ENCODE assay signal across 11 cellular contexts in the genomic region with DNA sequence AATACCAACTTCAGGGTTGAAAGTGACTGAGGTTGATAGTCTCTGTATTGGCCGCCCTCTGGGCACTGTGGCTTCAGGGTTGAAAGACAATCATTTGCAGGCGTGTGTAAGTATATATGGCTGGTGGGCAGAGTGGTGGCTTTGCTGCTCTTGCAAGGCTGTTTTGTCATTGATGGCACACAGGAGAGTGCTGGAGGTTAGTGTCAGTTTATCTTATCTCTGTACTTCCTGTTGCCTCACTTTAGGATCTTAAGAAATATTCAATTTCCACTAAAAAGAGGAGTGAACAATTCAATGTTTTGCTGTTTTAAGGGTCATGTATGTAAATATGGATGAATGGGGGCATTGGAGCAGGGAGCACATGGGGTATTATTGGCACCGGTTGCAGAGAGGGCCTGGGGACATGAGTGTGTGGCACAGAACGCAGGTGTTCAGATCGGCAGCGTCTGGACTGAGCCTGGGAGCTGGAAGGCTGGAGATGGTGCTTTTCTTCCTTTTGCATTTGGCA. TPM values are rescaled to one million over a fixed set of nuclear protein-coding genes. Genes with fewer than 3 reads are reported as not detected.
A peak's percentile ranks its signal among the peaks of the same experiment; 100 is the strongest.
DNase-seq lines count a peak whose midpoint lies in the region; ATAC-seq and TF ChIP-seq lines count a peak whose summit lies in the region.
"Had no signal": no experiment of that assay in that cellular context is flagged by ENCODE, and none has a peak within 500 bp of the region (broad histone marks: within the 10 kb centered on the region; RNA-seq: fewer than 3 reads in every experiment).

No MANE protein-coding gene starts in this region.

- H3K4me1 ChIP-seq in CD4-positive, alpha-beta memory T cell (ENCODE audit: insufficient read depth, low read length): peaks cover 99% of the 10 kb centered on the region
- H3K4me1 ChIP-seq in left ventricle myocardium inferior: peaks cover 81% of the 10 kb centered on the region

- in situ Hi-C loops in GM13977 (cut with MboI; ENCODE audit: low pct_unique_long_range_greater_than_20kb, low sequenced_read_pairs, unreplicated experiment): no loop called here

- H3K4me1 Mint-ChIP-seq in CD4-positive, alpha-beta memory T cell: peaks cover 81 to 95% (median 88%) of the 10 kb centered on the region in 4 donors

- peak overlapping the region; percentile 74 to 88 (median 86) for H3K4me3 Mint-ChIP-seq in CD4-positive, alpha-beta memory T cell

- peak in 4 of 5 donors; percentile 49 to 77 (median 54) for DNase-seq in CD4-positive, alpha-beta memory T cell
- no peak for DNase-seq in RWPE1 (ENCODE audit: low spot score)
- no peak for DNase-seq in left ventricle myocardium inferior
- DNase-seq in GM10248 (ENCODE audit: extremely low spot score): no peak
- no peak for DNase-seq in COR-L47 (lab: John Stamatoyannopoulos, UW)
- no peak for DNase-seq in GM13977 (ENCODE audit: low spot score)
- DNase-seq: NCI-H2081 treated with DMSO at 0.1 percent for 48 hours had no signal

- H3K9me3 ChIP-seq in CD4-positive, alpha-beta memory T cell (ENCODE audit: control insufficient read depth in 1 of 2, low read length in 2 of 2): no peaks in the 10 kb centered on the region
- H3K9me3 ChIP-seq in left ventricle myocardium inferior (replicated peaks): no peaks in the 10 kb centered on the region
- H3K9me3 ChIP-seq: ascending aorta had no signal

- H3K27ac ChIP-seq in CD4-positive, alpha-beta memory T cell (ENCODE audit: low read depth, low read length): peak overlapping the region; percentile 74
- peak overlapping the region; percentile 86 for H3K27ac ChIP-seq in RWPE1
- H3K27ac ChIP-seq in left ventricle myocardium inferior (replicated peaks): peak overlapping the region; percentile 59

- POLR2A ChIA-PET in CD4-positive, alpha-beta memory T cell (lab: Charles Lee; ENCODE audit: partially characterized antibody): interaction anchor here (0.7 to 6.1 kb wide), 18 partner anchors 13 to 298 kb away, joined by 3 to 52 read pairs (median 4); no protein-coding TSS in a partner anchor
- POLR2A ChIA-PET in RWPE1 (lab: Yijun Ruan, JAX; ENCODE audit: low non-redundant PET) (no interaction called here), GM10248 (lab: Yijun Ruan, JAX) (no interaction called here)

- H3K27ac Mint-ChIP-seq in CD4-positive, alpha-beta memory T cell: peak overlapping the region; percentile 86 to 98 (median 91)

- intact Hi-C loops in CD4-positive, alpha-beta memory T cell (cut with micrococcal nuclease): loop anchor here (1.0 to 5.0 kb wide), 6 partner anchors 39 to 299 kb away; no protein-coding TSS in a partner anchor
- intact Hi-C loops in left ventricle myocardium inferior (cut with micrococcal nuclease): loop anchor here (10.0 kb wide), 1 partner anchor 89 kb away; no protein-coding TSS in a partner anchor

- H3K9me3 Mint-ChIP-seq in CD4-positive, alpha-beta memory T cell: peaks cover 0 to 5% (median 0%) of the 10 kb centered on the region in 8 donors

- CTCF ChIA-PET in CD4-positive, alpha-beta memory T cell (lab: Charles Lee; ENCODE audit: partially characterized antibody): interaction anchor here (0.8 to 4.3 kb wide), 13 partner anchors 8 to 298 kb away, joined by 3 to 17 read pairs (median 4); no protein-coding TSS in a partner anchor
- CTCF ChIA-PET in RWPE1 (lab: Yijun Ruan, JAX) (no interaction called here), GM10248 (lab: Yijun Ruan, JAX) (interaction anchor here (1.2 to 3.6 kb wide), 2 partner anchors 9 to 12 kb away, joined by 4 to 13 read pairs; no protein-coding TSS in a partner anchor)

- peak overlapping the region; percentile 12 to 15 for H3K4me3 ChIP-seq in CD4-positive, alpha-beta memory T cell (ENCODE audit: low read length in 2 of 2)
- H3K4me3 ChIP-seq in left ventricle myocardium inferior: peak overlapping the region; percentile 26
- H3K4me3 ChIP-seq: lung had no signal

- H3K36me3 ChIP-seq in CD4-positive, alpha-beta memory T cell (ENCODE audit: insufficient read depth, low read length): no peaks in the 10 kb centered on the region
- H3K36me3 ChIP-seq in left ventricle myocardium inferior: no peaks in the 10 kb centered on the region
- H3K36me3 ChIP-seq: ascending aorta had no signal

- no peaks in the 10 kb centered on the region for H3K27me3 ChIP-seq in CD4-positive, alpha-beta memory T cell (ENCODE audit: insufficient read depth, low read length)
- H3K27me3 ChIP-seq in left ventricle myocardium inferior (ENCODE audit: low read depth): no peaks in the 10 kb centered on the region
- H3K27me3 ChIP-seq: ascending aorta had no signal

- ATAC-seq in GM21825 (IDR thresholded peaks at IDR 0.05; ENCODE audit: unreplicated experiment): peak; percentile 27
- no peak for ATAC-seq in GM21526 (IDR thresholded peaks at IDR 0.05; ENCODE audit: low FRiP score, unreplicated experiment)

- H3K27me3 Mint-ChIP-seq in CD4-positive, alpha-beta memory T cell: no peaks in the 10 kb centered on the region

- peaks cover 11 to 12% of the 10 kb centered on the region in 2 donors for H3K36me3 Mint-ChIP-seq in CD4-positive, alpha-beta memory T cell

- no peak for TF ChIP-seq CTCF in RWPE1 (conservative IDR thresholded peaks at IDR 0.05; ENCODE audit: low read depth)
- no peak for TF ChIP-seq CTCF in left ventricle myocardium inferior (IDR thresholded peaks at IDR 0.05; ENCODE audit: borderline replicate concordance)
- no peak for TF ChIP-seq CTCF in GM10248 (IDR thresholded peaks at IDR 0.05; ENCODE audit: control extremely low read depth, extremely low read depth, low read depth, missing control alignments)
- TF ChIP-seq CTCF in GM13977 (IDR thresholded peaks at IDR 0.05; ENCODE audit: extremely low read depth, insufficient read depth, missing control alignments): no peak

RNA-seq across cellular contexts. Expression of a gene that starts 51.5 kb away (rescaled TPM):
- 10 to 100 TPM; 98.1 to 98.6 TPM for total RNA-seq in CD4-positive, alpha-beta memory T cell
- 10 to 100 TPM; 58.0 to 76.6 TPM for polyA plus RNA-seq in CD4-positive, alpha-beta memory T cell
- 24.7 TPM for total RNA-seq in left ventricle myocardium inferior

Comparison
In these comparisons a context has a peak if more than half of its experiments do, and no peak if none do; other contexts are left out.
1. DNase-seq: peak in CD4-positive, alpha-beta memory T cell (4 of 5); none in RWPE1 (single experiment), left ventricle myocardium inferior (single experiment), GM10248 (single experiment), COR-L47 (single experiment) and GM13977 (single experiment).
2. Peak in every context shown above with its lines, with median percentiles within 50 percentile points of each other: H3K27ac ChIP-seq.